2 cellular contexts compared by ENCODE assay signal in genomic region chr20:23657202-23657601, GRCh38.
TF ChIP-seq lines count a peak whose summit lies in the region.

No MANE protein-coding gene starts in this region.

TF ChIP-seq in GM23338, 12 proteins besides CTCF, POLR2A, EP300 and RAD21 (continued from another document):
- TF ChIP-seq ZNF462 (CRISPR knock-in tag; IDR thresholded peaks at IDR 0.05) (no peak), POLR2AphosphoS5 (IDR thresholded peaks at IDR 0.05; ENCODE audit: low read depth) (no peak), REST (IDR thresholded peaks at IDR 0.05; ENCODE audit: unreplicated experiment) (no peak), STAT1 (IDR thresholded peaks at IDR 0.05; ENCODE audit: unreplicated experiment) (no peak), EZH2phosphoT487 (IDR thresholded peaks at IDR 0.05; ENCODE audit: unreplicated experiment) (no peak), ZNF331 (CRISPR knock-in tag; IDR thresholded peaks at IDR 0.05; ENCODE audit: low read depth) (no peak), ETS1 (IDR thresholded peaks at IDR 0.05) (no peak)
TF ChIP-seq in GM23338: peak in this region for 0.

TF ChIP-seq in WTC11, 78 proteins besides CTCF, POLR2A, EP300 and RAD21 (continued from another document):
- TF ChIP-seq GRHL2 (CRISPR knock-in tag; IDR thresholded peaks at IDR 0.05; ENCODE audit: insufficient replicate concordance, severe bottlenecking) (no peak), PRDM15 (CRISPR knock-in tag; IDR thresholded peaks at IDR 0.05) (no peak), IRF2 (CRISPR knock-in tag; IDR thresholded peaks at IDR 0.05; ENCODE audit: borderline replicate concordance, low read depth) (no peak)
